21 cellular contexts compared by ENCODE assay signal in the genomic region with DNA sequence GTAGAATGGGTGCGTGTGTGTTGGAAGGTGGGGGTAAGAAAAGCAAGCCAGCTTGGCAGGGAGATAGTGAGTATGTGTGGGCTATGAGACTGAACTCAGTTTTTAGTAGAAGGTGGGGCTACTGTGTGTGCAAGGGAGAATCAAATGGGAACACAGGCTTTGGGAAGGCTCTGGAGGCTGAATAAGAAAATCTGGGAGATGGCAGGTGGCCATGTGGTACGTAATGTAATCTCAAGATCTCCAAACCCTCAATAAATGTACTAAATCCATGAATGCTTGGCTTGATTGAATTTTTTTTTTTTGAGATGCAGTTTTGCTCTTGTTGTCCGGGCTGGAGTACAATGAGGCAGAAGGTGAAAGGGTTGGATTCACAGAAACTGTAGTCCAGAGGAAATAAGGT. TPM values are rescaled to one million over a fixed set of nuclear protein-coding genes. Genes with fewer than 3 reads are reported as not detected.
DNase-seq lines count a peak whose midpoint lies in the region; ATAC-seq and TF ChIP-seq lines count a peak whose summit lies in the region.
"Had no signal": no experiment of that assay in that cellular context is flagged by ENCODE, and none has a peak within 500 bp of the region (broad histone marks: within the 10 kb centered on the region; RNA-seq: fewer than 3 reads in every experiment).

No MANE protein-coding gene starts in this region.

- no peak for TF ChIP-seq RAD21 in HCT116 (IDR thresholded peaks at IDR 0.05; ENCODE audit: low read depth)

- H3K14ac ChIP-seq in mesenchymal stem cell (ENCODE audit: low read length in 2 of 2) = no peak overlapping the region

- H3K4me2 ChIP-seq in HCT116 (ENCODE audit: low read length) (0 out of 2 replicates have a peak overlapping the region, but pooled peaks have one; percentile 19), mesenchymal stem cell (ENCODE audit: low read length, poor library complexity, severe bottlenecking) (no peak overlapping the region)

- TF ChIP-seq CTCF in HCT116 (IDR thresholded peaks at IDR 0.05 in 2 of 3, conservative IDR thresholded peaks at IDR 0.05 in 1 of 3; ENCODE audit: borderline replicate concordance in 1 of 3, insufficient read depth in 1 of 3, low read depth in 2 of 3, low read length in 2 of 3) = no peak
- no peak for TF ChIP-seq CTCF in brain (conservative IDR thresholded peaks at IDR 0.05)

- TF ChIP-seq POLR2A in HCT116 (IDR thresholded peaks at IDR 0.05; ENCODE audit: borderline replicate concordance, extremely low read depth, insufficient read depth, insufficient read length) = no peak

- H3K4ac ChIP-seq in mesenchymal stem cell (ENCODE audit: low read depth in 1 of 2, low read length in 2 of 2) = no peak overlapping the region

- H4K20me1 ChIP-seq in HCT116 (ENCODE audit: insufficient read depth) = no peaks in the 10 kb centered on the region

- H3K4me3 ChIP-seq in HCT116 (replicated peaks in 1 of 2; ENCODE audit: low read depth in 1 of 2, low read length in 2 of 2) = no peak overlapping the region
- no peak overlapping the region for H3K4me3 ChIP-seq in mesenchymal stem cell (ENCODE audit: insufficient read depth in 1 of 2, low read depth in 1 of 2, low read length in 2 of 2)
- no peak overlapping the region for H3K4me3 ChIP-seq in stomach smooth muscle (ENCODE audit: low read length in 2 of 2)
- H3K4me3 ChIP-seq: GM23248, HAP-1, SJCRH30 had no signal

- H3K9me3 Mint-ChIP-seq in brain = no peaks in the 10 kb centered on the region
- H3K9me3 Mint-ChIP-seq: CD4-positive, alpha-beta T cell had no signal

- CTCF ChIA-PET in HCT116 (lab: Charles Lee) = interaction anchor here (4.1 to 4.5 kb wide), 2 partner anchors 171 to 173 kb away, joined by 23 to 37 read pairs; no protein-coding TSS in a partner anchor

- ATAC-seq in HCT116 = no peak
- ATAC-seq: Panc1 had no signal

- no peak overlapping the region for H2AFZ ChIP-seq in HCT116 (ENCODE audit: low read depth, low read length, poor library complexity, severe bottlenecking)
- H2AFZ ChIP-seq in mesenchymal stem cell (ENCODE audit: low read depth, low read length) = no peak overlapping the region
- H2AFZ ChIP-seq: GM23248 had no signal

- H3K23ac ChIP-seq in mesenchymal stem cell (ENCODE audit: low read length in 2 of 2) = no peak overlapping the region

- H3K27me3 ChIP-seq in HCT116 (ENCODE audit: insufficient read depth, low read length) = no peaks in the 10 kb centered on the region
- H3K27me3 ChIP-seq in mesenchymal stem cell (ENCODE audit: control insufficient read depth in 1 of 2, insufficient read depth in 1 of 2, low read length in 2 of 2) = no peaks in the 10 kb centered on the region
- H3K27me3 ChIP-seq in stomach smooth muscle (ENCODE audit: control insufficient read depth in 1 of 2, insufficient read depth in 2 of 2, low read length in 2 of 2) = no peaks in the 10 kb centered on the region
- H3K27me3 ChIP-seq: BE2C, SJCRH30 had no signal

- H2AK5ac ChIP-seq in mesenchymal stem cell (ENCODE audit: low read length, severe bottlenecking) = no peak overlapping the region

- H2BK120ac ChIP-seq in mesenchymal stem cell (ENCODE audit: low read depth, low read length) = no peak overlapping the region

- H3K36me3 Mint-ChIP-seq in brain = no peaks in the 10 kb centered on the region

- H4K91ac ChIP-seq in mesenchymal stem cell (ENCODE audit: low read length) = no peak overlapping the region

- DNase-seq in HCT116 (ENCODE audit: low read depth, low spot score) = no peak
- DNase-seq in mesenchymal stem cell = no peak
- DNase-seq in NCI-H345 (lab: John Stamatoyannopoulos, UW) = no peak
- DNase-seq in stimulated activated CD4-positive, alpha-beta T cell treated with anti-CD3 and anti-CD28 coated beads, Interleukin-2, amount 100 ng/mL, for 24 hours = no peak
- no peak for DNase-seq in 8988T
- DNase-seq: BE2C; CD4-positive, alpha-beta T cell; COR-L47; DMS79; GM23248; KG1; NCI-H1092 treated with DMSO at 0.1 percent for 48 hours; NCI-H1436 treated with DMSO at 0.1 percent for 48 hours; NCI-H1930; NCI-H226; NCI-H82 had no signal

- no peak overlapping the region for H2BK5ac ChIP-seq in mesenchymal stem cell (ENCODE audit: low read depth, low read length, poor library complexity, severe bottlenecking)

- no peaks in the 10 kb centered on the region for H3K9me2 ChIP-seq in HCT116 (ENCODE audit: insufficient read depth)

- H3K4me1 ChIP-seq in HCT116 (ENCODE audit: control insufficient read depth in 1 of 2, insufficient read depth in 2 of 2, low read length in 2 of 2) (peaks cover 6 to 42% of the 10 kb centered on the region in 2 experiments; a peak in 3 of 4 replicates), mesenchymal stem cell (ENCODE audit: control insufficient read depth, insufficient read depth, low read depth, low read length) (peaks cover 15% of the 10 kb centered on the region), stomach smooth muscle (ENCODE audit: control insufficient read depth, insufficient read depth, low read length) (peaks cover 66% of the 10 kb centered on the region)

- peaks cover 9% of the 10 kb centered on the region for H3K79me1 ChIP-seq in mesenchymal stem cell (replicated peaks; ENCODE audit: low read length, poor library complexity, severe bottlenecking)

- H2BK15ac ChIP-seq in mesenchymal stem cell (ENCODE audit: low read depth, poor library complexity, severe bottlenecking) = no peak overlapping the region

- BruUV-seq in HCT116 (replicated peaks; lab: Mats Ljungman, UMichigan) = no TSS peak

- H3K36me3 ChIP-seq in HCT116 (ENCODE audit: control insufficient read depth in 1 of 2, insufficient read depth in 2 of 2, low read length in 2 of 2) (no peaks in the 10 kb centered on the region), mesenchymal stem cell (ENCODE audit: control insufficient read depth in 1 of 2, insufficient read depth in 2 of 2, low read depth in 1 of 2, low read length in 2 of 2) (no peaks in the 10 kb centered on the region), stomach smooth muscle (ENCODE audit: control insufficient read depth in 2 of 2, insufficient read depth in 2 of 2, low read length in 2 of 2) (no peaks in the 10 kb centered on the region)
- H3K36me3 ChIP-seq: BE2C, HAP-1, SJCRH30 had no signal

- no peak overlapping the region for H4K8ac ChIP-seq in mesenchymal stem cell (ENCODE audit: low read length)

- H3K9me3 ChIP-seq in HCT116 (ENCODE audit: control insufficient read depth in 1 of 2, insufficient read depth in 1 of 2, low read depth in 1 of 2, low read length in 2 of 2) = no peaks in the 10 kb centered on the region
- H3K9me3 ChIP-seq in mesenchymal stem cell (ENCODE audit: control insufficient read depth, low read length) = no peaks in the 10 kb centered on the region
- no peaks in the 10 kb centered on the region for H3K9me3 ChIP-seq in stomach smooth muscle (ENCODE audit: control insufficient read depth in 2 of 2, low read length in 2 of 2)
- H3K9me3 ChIP-seq: BE2C, HAP-1, SJCRH30 had no signal

- peaks cover 5% of the 10 kb centered on the region for H3K27me3 Mint-ChIP-seq in brain
- H3K27me3 Mint-ChIP-seq: CD4-positive, alpha-beta T cell had no signal

- intact Hi-C loops in HCT116 (cut with micrococcal nuclease) = no loop called here

- H3K79me2 ChIP-seq in HCT116 (ENCODE audit: insufficient read depth, low read length) = peaks cover 8% of the 10 kb centered on the region; the same call in 1 of the 2 replicates

- peak overlapping the region in 1 of 2 experiments; percentile 33 for H2BK12ac ChIP-seq in mesenchymal stem cell (ENCODE audit: low read length in 2 of 2)

- H3K27ac ChIP-seq in HCT116 (ENCODE audit: low read depth, low read length) (no peak overlapping the region), mesenchymal stem cell (ENCODE audit: low read length, poor library complexity, severe bottlenecking) (no peak overlapping the region), stomach smooth muscle (ENCODE audit: low read length) (peak overlapping the region; percentile 78)
- H3K27ac ChIP-seq: GM23248, SJCRH30 had no signal

- no peak overlapping the region for H3K9ac ChIP-seq in HCT116 (ENCODE audit: low read length)
- H3K9ac ChIP-seq in mesenchymal stem cell (ENCODE audit: low read length) = peak overlapping the region; percentile 54
- H3K9ac ChIP-seq in stomach smooth muscle (ENCODE audit: low read length in 2 of 2) = no peak overlapping the region
- H3K9ac ChIP-seq: GM23248 had no signal

- RAD21 ChIA-PET in HCT116 (lab: Charles Lee; ENCODE audit: low non-redundant PET in 1 of 2, low total read pairs in 2 of 2, uncharacterized antibody in 2 of 2, unreplicated experiment in 2 of 2) = interaction anchor here in 1 of 2 experiments (3.3 kb wide), 1 partner anchor 173 kb away, joined by 15 read pairs; no protein-coding TSS in a partner anchor

- H3K4me3 Mint-ChIP-seq in brain = no peak overlapping the region
- H3K4me3 Mint-ChIP-seq: CD4-positive, alpha-beta T cell had no signal

- peak overlapping the region in 4 of 5 experiments; percentile 19 to 82 (median 32) for H3K27ac Mint-ChIP-seq in brain
- H3K27ac Mint-ChIP-seq: CD4-positive, alpha-beta T cell had no signal

- peak overlapping the region in 1 of 2 experiments; percentile 73 for H3K18ac ChIP-seq in mesenchymal stem cell (ENCODE audit: low read depth in 1 of 2, low read length in 2 of 2)

- POLR2A ChIA-PET in HCT116 (lab: Charles Lee) = no interaction called here

- 98% methylated on average over 2 of the region's 3 CpGs for WGBS in mesenchymal stem cell

- peaks cover 53% of the 10 kb centered on the region for H3K4me1 Mint-ChIP-seq in brain

TF ChIP-seq in HCT116, 20 proteins besides CTCF, POLR2A, EP300 and RAD21:
- TF ChIP-seq CEBPB (IDR thresholded peaks at IDR 0.05; ENCODE audit: low read depth) = no peak
- no peak for TF ChIP-seq ZFX (IDR thresholded peaks at IDR 0.05)
- TF ChIP-seq POLR2AphosphoS5 (IDR thresholded peaks at IDR 0.05; ENCODE audit: low read depth, low read length) = no peak
- TF ChIP-seq, protein P1, sequence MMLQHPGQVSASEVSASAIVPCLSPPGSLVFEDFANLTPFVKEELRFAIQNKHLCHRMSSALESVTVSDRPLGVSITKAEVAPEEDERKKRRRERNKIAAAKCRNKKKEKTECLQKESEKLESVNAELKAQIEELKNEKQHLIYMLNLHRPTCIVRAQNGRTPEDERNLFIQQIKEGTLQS (IDR thresholded peaks at IDR 0.05) = no peak
- no peak for TF ChIP-seq CBX3 (IDR thresholded peaks at IDR 0.05; ENCODE audit: low read depth)

RNA-seq across cellular contexts. Expression of a gene that starts 3.5 kb away (rescaled TPM):
- 9.0 TPM for total RNA-seq in HCT116 (2021; ENCODE audit: unreplicated experiment)
- polyA plus RNA-seq in HCT116 (2012) = 1.8 and 2.6 TPM in 2 replicates
- 2.0 TPM for polyA plus RNA-seq in brain (ENCODE audit: insufficient read depth, low read depth, low replicate concordance)
- polyA plus RNA-seq in mesenchymal stem cell (2013, experiment 1 of 2) = 1.7 TPM
- 1.6 TPM for polyA plus RNA-seq in mesenchymal stem cell (2013, experiment 2 of 2)

RNA-seq across cellular contexts. Expression of a gene that starts 38.1 kb away (rescaled TPM):
- total RNA-seq in HCT116 (2021; ENCODE audit: unreplicated experiment) = 176 TPM
- 129 and 157 TPM in 2 replicates for polyA plus RNA-seq in HCT116 (2012)
- 218 TPM for polyA plus RNA-seq in brain (ENCODE audit: insufficient read depth, low read depth, low replicate concordance)
- polyA plus RNA-seq in mesenchymal stem cell (2013, experiment 1 of 2) = 114 TPM
- polyA plus RNA-seq in mesenchymal stem cell (2013, experiment 2 of 2) = 112 TPM
